In the genomic region with DNA sequence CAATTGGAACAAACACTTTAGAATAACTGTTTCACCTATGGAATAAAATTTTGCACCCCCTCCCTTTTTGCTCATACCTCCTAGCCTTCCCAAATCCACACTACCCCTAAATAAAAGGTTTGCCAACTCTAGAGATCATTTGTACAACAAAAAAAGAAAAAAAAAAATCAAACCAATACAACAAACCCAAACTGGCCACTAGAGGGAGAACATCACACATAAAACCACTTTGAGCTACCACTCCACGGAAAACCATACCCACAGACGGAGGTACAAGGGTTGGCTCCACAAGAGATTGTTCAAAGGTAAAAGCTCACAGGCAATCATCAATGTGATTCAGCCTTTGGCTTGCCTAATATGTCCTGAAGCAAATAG, we compare ENCODE assay signal across 8 cellular contexts. TPM values are rescaled to one million over a fixed set of nuclear protein-coding genes. Genes with fewer than 3 reads are reported as not detected.
DNase-seq lines count a peak whose midpoint lies in the region; ATAC-seq and FAIRE-seq lines count a peak whose summit lies in the region.

No MANE protein-coding gene starts in this region.

- H3K9me3 ChIP-seq in trophoblast cell (ENCODE audit: insufficient read depth, low read depth, low read length) = no peaks in the 10 kb centered on the region

- no peak overlapping the region for H3K27ac ChIP-seq in trophoblast cell (ENCODE audit: low read depth, low read length)

- no peak overlapping the region for H3K23ac ChIP-seq in trophoblast cell (ENCODE audit: low read length)

- H3K4me2 ChIP-seq in trophoblast cell (ENCODE audit: low read length) = no peak overlapping the region

- no peaks in the 10 kb centered on the region for H3K4me1 ChIP-seq in trophoblast cell (ENCODE audit: control insufficient read depth in 1 of 2, insufficient read depth in 2 of 2, low read length in 2 of 2)

- peak; percentile 56 for FAIRE-seq in frontal cortex (lab: Jason Lieb, UNC)

- peak overlapping the region; percentile 43 for H3K4me3 Mint-ChIP-seq in activated T-helper 2 cell treated with anti-CD3 and anti-CD28 coated beads, Interferon-gamma antibody, Interleukin-2, Interleukin-4, amounts not matched to agents 10 μg/mL and 5 μg/mL and 100 μg/mL, durations not matched to agents 14 hours and 24 hours and 36 hours (ENCODE audit: low read depth)

- no peak overlapping the region for H3K18ac ChIP-seq in trophoblast cell (ENCODE audit: low read length)

- H3K4me1 Mint-ChIP-seq in activated T-helper 2 cell treated with anti-CD3 and anti-CD28 coated beads, Interferon-gamma antibody, Interleukin-2, Interleukin-4, amounts not matched to agents 10 μg/mL and 5 μg/mL and 100 μg/mL, durations not matched to agents 14 hours and 24 hours and 36 hours (ENCODE audit: low read depth) = peaks cover 23% of the 10 kb centered on the region

- H2BK5ac ChIP-seq in trophoblast cell (ENCODE audit: low read depth, low read length, poor library complexity) = no peak overlapping the region

- H3K27ac Mint-ChIP-seq in activated T-helper 2 cell treated with anti-CD3 and anti-CD28 coated beads, Interferon-gamma antibody, Interleukin-2, Interleukin-4, amounts not matched to agents 10 μg/mL and 5 μg/mL and 100 μg/mL, durations not matched to agents 14 hours and 24 hours and 36 hours = peak overlapping the region; percentile 74

- no peak overlapping the region for H3K4ac ChIP-seq in trophoblast cell (ENCODE audit: low read depth, low read length)

- no peak overlapping the region for H4K12ac ChIP-seq in trophoblast cell (ENCODE audit: low read depth, low read length)

- ATAC-seq in GM21423 (IDR thresholded peaks at IDR 0.05; ENCODE audit: unreplicated experiment) = peak; percentile 86

- H2AK5ac ChIP-seq in trophoblast cell (ENCODE audit: low read length) = no peak overlapping the region

- H3K9ac ChIP-seq in trophoblast cell (ENCODE audit: low read length) = no peak overlapping the region

- H3K36me3 Mint-ChIP-seq in activated T-helper 2 cell treated with anti-CD3 and anti-CD28 coated beads, Interferon-gamma antibody, Interleukin-2, Interleukin-4, amounts not matched to agents 10 μg/mL and 5 μg/mL and 100 μg/mL, durations not matched to agents 14 hours and 24 hours and 36 hours (ENCODE audit: low read depth) = no peaks in the 10 kb centered on the region

- no peak overlapping the region for H3K14ac ChIP-seq in trophoblast cell (ENCODE audit: low read length)

- H3K79me1 ChIP-seq in trophoblast cell (ENCODE audit: low read length) = no peaks in the 10 kb centered on the region

- H2BK12ac ChIP-seq in trophoblast cell (ENCODE audit: low read length) = no peak overlapping the region

- intact Hi-C loops in activated T-helper 2 cell treated with anti-CD3 and anti-CD28 coated beads, Interferon-gamma antibody, Interleukin-2, Interleukin-4, amounts not matched to agents 10 μg/mL and 5 μg/mL and 100 μg/mL, durations not matched to agents 14 hours and 24 hours and 36 hours (cut with micrococcal nuclease) = loop anchor here (1.0 to 2.0 kb wide), 10 partner anchors 37 to 628 kb away; a partner anchor contains a TSS
- intact Hi-C loops in posterior vena cava (cut with DNase I) = loop anchor here (5.0 to 10.0 kb wide), 3 partner anchors 144 to 294 kb away; a partner anchor contains a TSS

- no peaks in the 10 kb centered on the region for H3K27me3 ChIP-seq in trophoblast cell (ENCODE audit: insufficient read depth, low read length)

- no peak overlapping the region for H4K8ac ChIP-seq in trophoblast cell (ENCODE audit: low read depth, low read length)

- no peak overlapping the region for H3K4me3 ChIP-seq in trophoblast cell (ENCODE audit: low read depth, low read length)

- H4K91ac ChIP-seq in trophoblast cell (ENCODE audit: low read depth, low read length) = no peak overlapping the region

- H3K36me3 ChIP-seq in trophoblast cell (ENCODE audit: control insufficient read depth in 1 of 2, insufficient read depth in 2 of 2, low read length in 2 of 2) = no peaks in the 10 kb centered on the region

- H2AFZ ChIP-seq in trophoblast cell (ENCODE audit: insufficient read depth, low read length, poor library complexity) = no peak overlapping the region

- H3K27me3 Mint-ChIP-seq in activated T-helper 2 cell treated with anti-CD3 and anti-CD28 coated beads, Interferon-gamma antibody, Interleukin-2, Interleukin-4, amounts not matched to agents 10 μg/mL and 5 μg/mL and 100 μg/mL, durations not matched to agents 14 hours and 24 hours and 36 hours (ENCODE audit: low read depth) = peaks cover 9% of the 10 kb centered on the region

- no peak overlapping the region for H2BK120ac ChIP-seq in trophoblast cell (ENCODE audit: insufficient read depth, low read length, poor library complexity)

- DNase-seq in DMS79 (lab: John Stamatoyannopoulos, UW) = peak; percentile 10
- peak; percentile 72 for DNase-seq in HT1080 (ENCODE audit: low read depth)
- DNase-seq in OCI-M2 (lab: John Stamatoyannopoulos, UW; ENCODE audit: unreplicated experiment) = peak; percentile 19
- DNase-seq in activated T-helper 2 cell treated with anti-CD3 and anti-CD28 coated beads, Interferon-gamma antibody, Interleukin-2, Interleukin-4, amounts not matched to agents 10 μg/mL and 5 μg/mL and 100 μg/mL, durations not matched to agents 14 hours and 24 hours and 36 hours (ENCODE audit: low spot score) = peak; percentile 27
- DNase-seq in frontal cortex (ENCODE audit: low spot score in 2 of 2) = peak in 1 of 2 donors; percentile 55
- peak; percentile 19 to 74 for DNase-seq in trophoblast cell
- no peak for DNase-seq in posterior vena cava (ENCODE audit: low spot score)

- H3K9me3 Mint-ChIP-seq in activated T-helper 2 cell treated with anti-CD3 and anti-CD28 coated beads, Interferon-gamma antibody, Interleukin-2, Interleukin-4, amounts not matched to agents 10 μg/mL and 5 μg/mL and 100 μg/mL, durations not matched to agents 14 hours and 24 hours and 36 hours = no peaks in the 10 kb centered on the region

- WGBS in trophoblast cell (ENCODE audit: extremely low coverage, insufficient coverage, insufficient read length) = no CpG with 5 or more reads among the region's 2 CpGs

- no peaks in the 10 kb centered on the region for H3K79me2 ChIP-seq in trophoblast cell (ENCODE audit: control insufficient read depth, insufficient read depth, low read length, poor library complexity)

RNA-seq across cellular contexts. Expression of a gene that starts 47.6 kb away (rescaled TPM):
- total RNA-seq in HT1080 (2014; rRNA removed; shearing (Covaris generic)) = 13.7 and 14.8 TPM in 2 replicates
- polyA plus RNA-seq in HT1080 (2015; cell fraction: cytosol; rRNA removed) = 7.6 and 8.7 TPM in 2 replicates
- polyA plus RNA-seq in HT1080 (2015; cell fraction: nucleus; rRNA removed) = 10.3 and 13.5 TPM in 2 replicates
- 16.0 and 17.6 TPM in 2 replicates for total RNA-seq in activated T-helper 2 cell treated with anti-CD3 and anti-CD28 coated beads, Interferon-gamma antibody, Interleukin-2, Interleukin-4, amounts not matched to agents 10 μg/mL and 5 μg/mL and 100 μg/mL, durations not matched to agents 14 hours and 24 hours and 36 hours
- total RNA-seq in frontal cortex (47.7 TPM), posterior vena cava (10 to 100 TPM; 20.7 to 25.8 TPM)
- polyA plus RNA-seq in trophoblast cell (2013) = 14.2 and 15.0 TPM in 2 replicates
